In the genomic region with DNA sequence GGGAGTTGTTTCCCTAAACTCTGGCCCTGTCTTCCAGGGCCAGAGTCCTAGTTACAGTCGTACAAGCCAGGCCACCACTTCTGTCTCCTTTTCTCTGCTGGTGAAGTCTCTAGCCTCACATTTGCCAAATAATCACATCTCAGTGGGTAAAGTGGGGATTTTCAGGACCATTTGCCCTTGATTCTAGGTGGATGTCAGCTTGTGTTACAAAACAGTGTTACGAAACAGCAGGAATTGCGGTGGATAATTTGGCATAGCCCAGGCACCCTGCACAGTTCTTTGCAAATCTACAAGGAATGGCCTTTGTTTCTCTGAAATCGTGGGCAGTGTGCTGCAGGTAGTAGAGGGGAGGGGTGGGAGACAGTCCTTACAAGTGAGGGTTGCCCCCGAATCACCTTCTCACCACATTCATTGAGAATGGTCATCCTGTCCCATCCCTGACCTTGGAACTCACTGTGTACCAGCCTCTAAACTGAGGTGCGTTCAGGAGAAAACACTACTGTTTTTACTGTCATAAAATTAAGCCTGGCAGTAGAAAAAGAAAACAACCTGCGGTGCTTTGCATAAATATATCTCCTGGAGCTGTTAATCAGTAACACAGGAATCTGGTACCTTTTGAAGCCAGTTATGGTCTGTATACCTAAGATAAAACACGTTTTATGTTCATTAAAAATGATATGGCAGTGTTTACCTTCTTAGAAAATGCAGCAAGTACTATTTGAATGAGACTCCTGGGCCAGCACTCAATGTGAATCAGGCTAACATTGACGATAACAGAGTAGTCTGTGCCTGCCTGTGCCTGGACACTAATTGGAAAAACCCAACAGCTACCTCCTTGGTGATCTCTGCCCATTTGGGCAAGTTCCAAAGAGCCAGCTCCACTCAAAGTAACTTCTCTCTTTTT, we compare ENCODE assay signal across 10 cellular contexts. TPM values are rescaled to one million over a fixed set of nuclear protein-coding genes. Genes with fewer than 3 reads are reported as not detected.
DNase-seq lines count a peak whose midpoint lies in the region; ATAC-seq and TF ChIP-seq lines count a peak whose summit lies in the region.
"Had no signal": no experiment of that assay in that cellular context is flagged by ENCODE, and none has a peak within 500 bp of the region (broad histone marks: within the 10 kb centered on the region; RNA-seq: fewer than 3 reads in every experiment).

No MANE protein-coding gene starts in this region.

- H3K4me3 ChIP-seq in HCT116 (replicated peaks in 1 of 2; ENCODE audit: low read depth in 1 of 2, low read length in 2 of 2), result peak overlapping the region in 1 of 2 experiments; percentile 45; a peak in 1 of 4 replicates
- H3K4me3 ChIP-seq in WERI-Rb-1 (ENCODE audit: low read depth, low read length), result no peak overlapping the region

- H3K9me3 Mint-ChIP-seq in activated T-helper 17 cell treated with anti-CD3 and anti-CD28 coated beads, Interleukin-2, amount 50 U/mL, for 72 hours, result no peaks in the 10 kb centered on the region

- intact Hi-C loops in HCT116 (cut with micrococcal nuclease), result no loop called here
- intact Hi-C loops in left colon (cut with DNase I, micrococcal nuclease), result no loop called here

- no TSS peak for BruUV-seq in HCT116 (replicated peaks; lab: Mats Ljungman, UMichigan)

- H3K36me3 Mint-ChIP-seq in activated T-helper 17 cell treated with anti-CD3 and anti-CD28 coated beads, Interleukin-2, amount 50 U/mL, for 72 hours (ENCODE audit: low read depth), result no peaks in the 10 kb centered on the region

- H3K27me3 Mint-ChIP-seq in activated T-helper 17 cell treated with anti-CD3 and anti-CD28 coated beads, Interleukin-2, amount 50 U/mL, for 72 hours, result no peaks in the 10 kb centered on the region
- H3K27me3 Mint-ChIP-seq: activated CD4-positive, alpha-beta T cell treated with anti-CD3 and anti-CD28 coated beads for 36 hours had no signal

- H3K9me2 ChIP-seq in HCT116 (ENCODE audit: insufficient read depth), result no peaks in the 10 kb centered on the region

- H3K36me3 ChIP-seq in HCT116 (ENCODE audit: control insufficient read depth in 1 of 2, insufficient read depth in 2 of 2, low read length in 2 of 2) (no peaks in the 10 kb centered on the region), WERI-Rb-1 (no peaks in the 10 kb centered on the region)

- H2AFZ ChIP-seq in HCT116 (ENCODE audit: low read depth, low read length, poor library complexity, severe bottlenecking), result no peak overlapping the region

- peaks cover 82 to 89% of the 10 kb centered on the region in 2 experiments for H3K4me1 ChIP-seq in HCT116 (ENCODE audit: control insufficient read depth in 1 of 2, insufficient read depth in 2 of 2, low read length in 2 of 2)

- H3K4me1 Mint-ChIP-seq in activated T-helper 17 cell treated with anti-CD3 and anti-CD28 coated beads, Interleukin-2, amount 50 U/mL, for 72 hours, result peaks cover 31% of the 10 kb centered on the region

- no peaks in the 10 kb centered on the region for H3K27me3 ChIP-seq in HCT116 (ENCODE audit: insufficient read depth, low read length)
- no peaks in the 10 kb centered on the region for H3K27me3 ChIP-seq in WERI-Rb-1 (ENCODE audit: insufficient read depth, low read depth, severe bottlenecking)

- peak overlapping the region; percentile 4 for H3K27ac Mint-ChIP-seq in activated T-helper 17 cell treated with anti-CD3 and anti-CD28 coated beads, Interleukin-2, amount 50 U/mL, for 72 hours

- DNase-seq in HCT116 (ENCODE audit: low read depth, low spot score), result no peak
- peak; percentile 33 to 63 for DNase-seq in left colon
- no peak for DNase-seq in NCI-H82 (lab: John Stamatoyannopoulos, UW)
- DNase-seq in activated CD4-positive, CD25-positive, alpha-beta regulatory T cell (lab: John Stamatoyannopoulos, UW), result no peak
- no peak for DNase-seq in foreskin melanocyte
- no peak for DNase-seq in WERI-Rb-1
- DNase-seq: cerebellar nuclear complex had no signal

- RAD21 ChIA-PET in HCT116 (lab: Charles Lee; ENCODE audit: low non-redundant PET in 1 of 2, low total read pairs in 2 of 2, uncharacterized antibody in 2 of 2, unreplicated experiment in 2 of 2), result no interaction called here

- no peaks in the 10 kb centered on the region for H4K20me1 ChIP-seq in HCT116 (ENCODE audit: insufficient read depth)

- ATAC-seq in HCT116 (no peak), left colon (peak; percentile 75)
- no peak for ATAC-seq in activated T-helper 17 cell treated with anti-CD3 and anti-CD28 coated beads, Interleukin-2, amount 50 U/mL, for 72 hours (replicated peaks)

- peaks cover 4% of the 10 kb centered on the region; the same call in 1 of the 2 replicates for H3K79me2 ChIP-seq in HCT116 (ENCODE audit: insufficient read depth, low read length)

- peak overlapping the region; percentile 73 for H3K4me2 ChIP-seq in HCT116 (ENCODE audit: low read length)

- TF ChIP-seq CTCF in 22Rv1 (IDR thresholded peaks at IDR 0.05) (no peak), HCT116 (IDR thresholded peaks at IDR 0.05 in 2 of 3, conservative IDR thresholded peaks at IDR 0.05 in 1 of 3; ENCODE audit: borderline replicate concordance in 1 of 3, insufficient read depth in 1 of 3, low read depth in 2 of 3, low read length in 2 of 3) (no peak), WERI-Rb-1 (IDR thresholded peaks at IDR 0.05; ENCODE audit: low read depth, low read length) (no peak)

- H3K9me3 ChIP-seq in HCT116 (ENCODE audit: control insufficient read depth in 1 of 2, insufficient read depth in 1 of 2, low read depth in 1 of 2, low read length in 2 of 2), result no peaks in the 10 kb centered on the region
- H3K9me3 ChIP-seq in WERI-Rb-1 (ENCODE audit: severe bottlenecking), result no peaks in the 10 kb centered on the region

- CTCF ChIA-PET in HCT116 (lab: Charles Lee), result no interaction called here

- no peak for TF ChIP-seq POLR2A in HCT116 (IDR thresholded peaks at IDR 0.05; ENCODE audit: borderline replicate concordance, extremely low read depth, insufficient read depth, insufficient read length)

- POLR2A ChIA-PET in HCT116 (lab: Charles Lee), result no interaction called here

- no peak for TF ChIP-seq RAD21 in HCT116 (IDR thresholded peaks at IDR 0.05; ENCODE audit: low read depth)

- H3K9ac ChIP-seq in HCT116 (ENCODE audit: low read length), result peak overlapping the region; percentile 43; the same call in 1 of the 2 replicates

- no peak overlapping the region for H3K4me3 Mint-ChIP-seq in activated T-helper 17 cell treated with anti-CD3 and anti-CD28 coated beads, Interleukin-2, amount 50 U/mL, for 72 hours
- H3K4me3 Mint-ChIP-seq: activated CD4-positive, alpha-beta T cell treated with anti-CD3 and anti-CD28 coated beads for 36 hours had no signal

- H3K27ac ChIP-seq in 22Rv1 (peak overlapping the region; percentile 56), HCT116 (ENCODE audit: low read depth, low read length) (peak overlapping the region; percentile 87), WERI-Rb-1 (no peak overlapping the region)

TF ChIP-seq in HCT116, 20 proteins besides CTCF, POLR2A, EP300 and RAD21:
- no peak for TF ChIP-seq ZFX (IDR thresholded peaks at IDR 0.05)
- TF ChIP-seq EGR1 (IDR thresholded peaks at IDR 0.05; ENCODE audit: low read depth), result no peak
- no peak for TF ChIP-seq SIN3A (IDR thresholded peaks at IDR 0.05; ENCODE audit: low read depth)
- no peak for TF ChIP-seq YY1 (IDR thresholded peaks at IDR 0.05; ENCODE audit: extremely low read depth, insufficient replicate concordance, low read depth, low read length)
- no peak for TF ChIP-seq CBX3 (IDR thresholded peaks at IDR 0.05; ENCODE audit: low read depth)
- TF ChIP-seq CEBPB (IDR thresholded peaks at IDR 0.05; ENCODE audit: low read depth), result no peak
TF ChIP-seq in HCT116: peak in this region for 0.

RNA-seq across cellular contexts. Expression of gene CYSTM1, which starts 44.3 kb away (rescaled TPM):
- 56.0 TPM for total RNA-seq in HCT116 (2021; ENCODE audit: unreplicated experiment)
- polyA plus RNA-seq in HCT116 (2012), result 92.6 and 95.7 TPM in 2 replicates
- 10 to 100 TPM; 11.3 to 11.9 TPM for total RNA-seq in activated T-helper 17 cell treated with anti-CD3 and anti-CD28 coated beads, Interleukin-2, amount 50 U/mL, for 72 hours
- 100 to 1,000 TPM; 162 to 163 TPM for total RNA-seq in left colon

Comparison
In these comparisons a context has a peak if more than half of its experiments do, and no peak if none do; other contexts are left out.
1. DNase-seq: peak in left colon (2 of 2); none in HCT116 (single experiment), NCI-H82 (single experiment), activated CD4-positive, CD25-positive, alpha-beta regulatory T cell (0 of 4), foreskin melanocyte (single experiment) and WERI-Rb-1 (single experiment).